24 cellular contexts compared by ENCODE assay signal in genomic region chr3:195267096-195267495, GRCh38.
"Had no signal": no experiment of that assay in that cellular context is flagged by ENCODE, and none has a peak within 500 bp of the region (broad histone marks: within the 10 kb centered on the region; RNA-seq: fewer than 3 reads in every experiment).

No MANE protein-coding gene starts in this region.

- H3K27me3 ChIP-seq: ovary, spleen, suprapubic skin, tibial artery, upper lobe of right lung, uterus had no signal

- H3K36me3 Mint-ChIP-seq: naive B cell, natural killer cell had no signal

- H3K36me3 ChIP-seq: left ventricle myocardium inferior, ovary, suprapubic skin, thoracic aorta, tibial artery, upper lobe of right lung, uterus had no signal

- H3K9me3 ChIP-seq: left ventricle myocardium inferior, ovary, spleen, suprapubic skin, thoracic aorta, tibial artery, upper lobe of right lung, uterus had no signal

- DNase-seq: islet precursor cell; left ventricle myocardium inferior; mesendoderm; naive B cell; natural killer cell; nephron progenitor cell; ovary; retina; spleen; stimulated activated CD4-positive, alpha-beta T cell treated with anti-CD3 and anti-CD28 coated beads, Interleukin-4, amount 100 ng/mL, for 24 hours; stimulated activated naive CD4-positive, alpha-beta T cell; tibial artery; upper lobe of right lung; uterus had no signal

- H3K4me3 ChIP-seq: left ventricle myocardium inferior, lung, ovary, skin epidermis, spleen, suprapubic skin, thoracic aorta, tibial artery, upper lobe of right lung, uterus had no signal

- H3K27ac Mint-ChIP-seq: mesothelial cell of epicardium; naive B cell; natural killer cell; nephron progenitor cell; progenitor cell of endocrine pancreas; stimulated activated effector memory CD8-positive, alpha-beta T cell treated with anti-CD3 and anti-CD28 coated beads, Interleukin-12 subunit alpha, Interleukin-12 subunit beta, amount 100 ng/mL, for 72 hours; stimulated activated naive CD8-positive, alpha-beta T cell treated with anti-CD3 and anti-CD28 coated beads, Interleukin-15, Interleukin-2, amounts not matched to agents 100 ng/mL and 50 ng/mL, for 24 hours had no signal

- H3K9me3 Mint-ChIP-seq: mesothelial cell of epicardium; naive B cell; natural killer cell; nephron progenitor cell; stimulated activated effector memory CD8-positive, alpha-beta T cell treated with anti-CD3 and anti-CD28 coated beads, Interleukin-12 subunit alpha, Interleukin-12 subunit beta, amount 100 ng/mL, for 72 hours; stimulated activated naive CD8-positive, alpha-beta T cell treated with anti-CD3 and anti-CD28 coated beads, Interleukin-15, Interleukin-2, amounts not matched to agents 100 ng/mL and 50 ng/mL, for 24 hours had no signal

- ATAC-seq: natural killer cell; right cardiac atrium; sciatic nerve; stimulated activated effector memory CD8-positive, alpha-beta T cell treated with anti-CD3 and anti-CD28 coated beads, Interleukin-12 subunit alpha, Interleukin-12 subunit beta, amount 100 ng/mL, for 72 hours; upper lobe of right lung had no signal

- H3K27me3 Mint-ChIP-seq: naive B cell; progenitor cell of endocrine pancreas; stimulated activated naive CD8-positive, alpha-beta T cell treated with anti-CD3 and anti-CD28 coated beads, Interleukin-15, Interleukin-2, amounts not matched to agents 100 ng/mL and 50 ng/mL, for 24 hours had no signal

- H3K27ac ChIP-seq: left ventricle myocardium inferior, ovary, skin epidermis, spleen, suprapubic skin, thoracic aorta, tibial artery, upper lobe of right lung, uterus had no signal

- H3K4me1 ChIP-seq: uterus had no signal

- H3K4me3 Mint-ChIP-seq: mesothelial cell of epicardium; stimulated activated effector memory CD8-positive, alpha-beta T cell treated with anti-CD3 and anti-CD28 coated beads, Interleukin-12 subunit alpha, Interleukin-12 subunit beta, amount 100 ng/mL, for 72 hours; stimulated activated naive CD8-positive, alpha-beta T cell treated with anti-CD3 and anti-CD28 coated beads, Interleukin-15, Interleukin-2, amounts not matched to agents 100 ng/mL and 50 ng/mL, for 24 hours had no signal
